1 cellular context compared by ENCODE assay signal in genomic region chr5:133247881-133248642, GRCh38.
TF ChIP-seq lines count a peak whose summit lies in the region.

No MANE protein-coding gene starts in this region.

TF ChIP-seq in GM23338, 12 proteins besides CTCF, POLR2A, EP300 and RAD21 (continued from another document):
- TF ChIP-seq REST (IDR thresholded peaks at IDR 0.05; ENCODE audit: unreplicated experiment) (no peak), NANOG (IDR thresholded peaks at IDR 0.05; ENCODE audit: borderline replicate concordance) (no peak), ZNF114 (CRISPR knock-in tag; IDR thresholded peaks at IDR 0.05) (no peak), EZH2 (IDR thresholded peaks at IDR 0.05; ENCODE audit: low read depth, unreplicated experiment) (no peak), POLR2AphosphoS5 (IDR thresholded peaks at IDR 0.05; ENCODE audit: low read depth) (no peak)
